In genomic region chr6:79946242-79946641, GRCh38 we compare ENCODE assay signal across 8 cellular contexts. TPM values are rescaled to one million over a fixed set of nuclear protein-coding genes. Genes with fewer than 3 reads are reported as not detected.
DNase-seq lines count a peak whose midpoint lies in the region; TF ChIP-seq lines count a peak whose summit lies in the region.

No MANE protein-coding gene starts in this region.

- peaks cover 5 to 9% of the 10 kb centered on the region in 2 donors for H3K4me1 ChIP-seq in mucosa of rectum (ENCODE audit: control insufficient read depth in 2 of 2, insufficient read depth in 2 of 2, low read length in 2 of 2)

- DNase-seq in G401 (ENCODE audit: low spot score) (peak; percentile 52), HEK293T (ENCODE audit: extremely low spot score) (peak; percentile 64), NCI-H82 treated with DMSO at 0.1 percent for 48 hours (lab: John Stamatoyannopoulos, UW; ENCODE audit: unreplicated experiment) (peak; percentile 29), cerebellar cortex (ENCODE audit: low spot score) (peak; percentile 64), NCI-H2081 treated with DMSO at 0.1 percent for 48 hours (lab: John Stamatoyannopoulos, UW) (no peak), ureter (ENCODE audit: low spot score) (no peak)
- DNase-seq in activated CD4-positive, CD25-positive, alpha-beta regulatory T cell treated with anti-CD3 and anti-CD28 coated beads, Interleukin-2, amount 50 U/mL, for 72 hours: no peak

- no peaks in the 10 kb centered on the region for H3K36me3 ChIP-seq in mucosa of rectum (ENCODE audit: control insufficient read depth in 2 of 2, insufficient read depth in 2 of 2, low read length in 2 of 2)

- H3K27ac ChIP-seq in mucosa of rectum (ENCODE audit: low read depth in 2 of 2, low read length in 2 of 2): no peak overlapping the region

- H3K9me3 ChIP-seq in mucosa of rectum (ENCODE audit: control insufficient read depth in 2 of 2, low read length in 2 of 2): no peaks in the 10 kb centered on the region

- H3K27me3 ChIP-seq in mucosa of rectum (ENCODE audit: control insufficient read depth in 2 of 2, insufficient read depth in 2 of 2, low read length in 2 of 2): peaks cover 20 to 29% of the 10 kb centered on the region in 2 donors

- H3K9ac ChIP-seq in mucosa of rectum (ENCODE audit: low read depth in 1 of 2, low read length in 2 of 2): no peak overlapping the region

- POLR2A ChIA-PET in HEK293T (lab: Yijun Ruan, JAX): interaction anchor here (1.0 to 1.3 kb wide), 5 partner anchors 9 to 160 kb away, joined by 3 to 9 read pairs (median 4); partner anchors contain the start of gene BCKDHB

- CTCF ChIA-PET in HEK293T (lab: Yijun Ruan, JAX): interaction anchor here (0.9 to 1.3 kb wide), 7 partner anchors 17 to 160 kb away, joined by 3 to 5 read pairs (median 3); no protein-coding TSS in a partner anchor

- peak overlapping the region; percentile 61 to 63 for H3K4me3 ChIP-seq in mucosa of rectum (ENCODE audit: low read length in 2 of 2)

- in situ Hi-C loops in G401 (cut with HindIII; ENCODE audit: low sequenced_read_pairs): no loop called here

TF ChIP-seq in HEK293T, 16 proteins besides CTCF, POLR2A, EP300 and RAD21:
- TF ChIP-seq, protein P1, sequence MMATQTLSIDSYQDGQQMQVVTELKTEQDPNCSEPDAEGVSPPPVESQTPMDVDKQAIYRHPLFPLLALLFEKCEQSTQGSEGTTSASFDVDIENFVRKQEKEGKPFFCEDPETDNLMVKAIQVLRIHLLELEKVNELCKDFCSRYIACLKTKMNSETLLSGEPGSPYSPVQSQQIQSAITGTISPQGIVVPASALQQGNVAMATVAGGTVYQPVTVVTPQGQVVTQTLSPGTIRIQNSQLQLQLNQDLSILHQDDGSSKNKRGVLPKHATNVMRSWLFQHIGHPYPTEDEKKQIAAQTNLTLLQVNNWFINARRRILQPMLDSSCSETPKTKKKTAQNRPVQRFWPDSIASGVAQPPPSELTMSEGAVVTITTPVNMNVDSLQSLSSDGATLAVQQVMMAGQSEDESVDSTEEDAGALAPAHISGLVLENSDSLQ (IDR thresholded peaks at IDR 0.05): peak; percentile 96
- TF ChIP-seq CTBP1 (IDR thresholded peaks at IDR 0.05; ENCODE audit: borderline replicate concordance) (no peak), ZNF384 (IDR thresholded peaks at IDR 0.05) (no peak), ARNT (IDR thresholded peaks at IDR 0.05) (no peak)

RNA-seq across cellular contexts. Expression of gene ELOVL4, which starts 1.1 kb away (rescaled TPM):
- 27.6 and 34.2 TPM in 2 replicates for total RNA-seq in G401 (2014; rRNA removed; shearing (Covaris generic))
- 1.4 TPM for total RNA-seq in ureter

RNA-seq across cellular contexts. Expression of gene TTK, which starts 58.2 kb away (rescaled TPM):
- total RNA-seq in G401 (2014; rRNA removed; shearing (Covaris generic)): 37.9 and 62.7 TPM in 2 replicates
- 1.5 TPM for total RNA-seq in ureter

Comparison
In these comparisons a context has a peak if more than half of its experiments do, and no peak if none do; other contexts are left out.
1. DNase-seq: peak in G401 (single experiment), HEK293T (single experiment), NCI-H82 treated with DMSO at 0.1 percent for 48 hours (single experiment) and cerebellar cortex (single experiment); none in NCI-H2081 treated with DMSO at 0.1 percent for 48 hours (single experiment), activated CD4-positive, CD25-positive, alpha-beta regulatory T cell treated with anti-CD3 and anti-CD28 coated beads, Interleukin-2, amount 50 U/mL, for 72 hours (single experiment) and ureter (single experiment).
2. RNA of gene ELOVL4, which starts 1.1 kb away (total RNA-seq): 27.6 to 34.2 TPM in G401; 1.4 TPM in ureter (single experiment); every median in the first group is over 10 times any median in the second.
3. RNA of gene TTK, which starts 58.2 kb away (total RNA-seq): 37.9 to 62.7 TPM in G401; 1.5 TPM in ureter (single experiment); every median in the first group is over 10 times any median in the second.